Comparison of ENCODE assay signal across 9 cellular contexts in genomic region chr19:2721570-2722540, GRCh38. TPM values are rescaled to one million over a fixed set of nuclear protein-coding genes. Genes with fewer than 3 reads are reported as not detected.
DNase-seq lines count a peak whose midpoint lies in the region; ATAC-seq and TF ChIP-seq lines count a peak whose summit lies in the region.
"Had no signal": no experiment of that assay in that cellular context is flagged by ENCODE, and none has a peak within 500 bp of the region (broad histone marks: within the 10 kb centered on the region; RNA-seq: fewer than 3 reads in every experiment).

No MANE protein-coding gene starts in this region.

- H3K36me3 ChIP-seq in BJ (ENCODE audit: control insufficient read depth, insufficient read depth, low read length): no peaks in the 10 kb centered on the region
- H3K36me3 ChIP-seq in ectodermal cell (ENCODE audit: control insufficient read depth, insufficient read depth, low read length): no peaks in the 10 kb centered on the region
- H3K36me3 ChIP-seq in neural progenitor cell: no peaks in the 10 kb centered on the region

- no peaks in the 10 kb centered on the region for H3K79me2 ChIP-seq in neural progenitor cell (ENCODE audit: low read depth)

- POLR2A ChIA-PET in BJ (lab: Charles Lee): no interaction called here

- peaks cover 13% of the 10 kb centered on the region for H3K4me1 Mint-ChIP-seq in neural progenitor cell
- H3K4me1 Mint-ChIP-seq in activated CD8-positive, alpha-beta memory T cell treated with anti-CD3 and anti-CD28 coated beads, Interleukin-2, amount 10 ng/mL, durations not matched to agents 7 days and 5 days: no peaks in the 10 kb centered on the region

- in situ Hi-C loops in KBM-7 (cut with MboI; ENCODE audit: low pct_unique_long_range_greater_than_20kb, low sequenced_read_pairs) (no loop called here), G401 (cut with HindIII; ENCODE audit: low sequenced_read_pairs) (no loop called here)

- H3K4me3 Mint-ChIP-seq in neural progenitor cell: peak overlapping the region; percentile 87
- H3K4me3 Mint-ChIP-seq in activated CD8-positive, alpha-beta memory T cell treated with anti-CD3 and anti-CD28 coated beads, Interleukin-2, amount 10 ng/mL, durations not matched to agents 7 days and 5 days: no peak overlapping the region

- DNase-seq in BJ (ENCODE audit: low read depth) (no peak), HFF-Myc (ENCODE audit: extremely low read depth, low read depth) (no peak), neural progenitor cell (ENCODE audit: low spot score) (no peak), KBM-7 (no peak), G401 (ENCODE audit: low spot score) (no peak)
- no peak for DNase-seq in activated CD8-positive, alpha-beta memory T cell treated with anti-CD3 and anti-CD28 coated beads, Interleukin-2, amount 10 ng/mL, durations not matched to agents 7 days and 5 days
- no peak for DNase-seq in activated naive CD4-positive, alpha-beta T cell treated with anti-CD3 and anti-CD28 coated beads, Interleukin-2, amount 50 U/mL, for 72 hours (ENCODE audit: low spot score in 2 of 2)
- DNase-seq: activated naive CD4-positive, alpha-beta T cell had no signal

- 33 to 35% methylated on average over 39 of the region's 39 CpGs for WGBS in ectodermal cell, 2 experiments

- H3K4me3 ChIP-seq in BJ (ENCODE audit: low read depth, low read length) (peak overlapping the region; percentile 64), HFF-Myc (replicated peaks; ENCODE audit: low read depth, low read length) (peak overlapping the region; percentile 40), ectodermal cell (ENCODE audit: insufficient read depth, low read depth, low read length) (peak overlapping the region; percentile 38), neural progenitor cell (peak overlapping the region; percentile 57)

- ATAC-seq in activated CD8-positive, alpha-beta memory T cell treated with anti-CD3 and anti-CD28 coated beads, Interleukin-2, amount 10 ng/mL, durations not matched to agents 7 days and 5 days: no peak
- no peak for ATAC-seq in activated naive CD4-positive, alpha-beta T cell treated with anti-CD3 and anti-CD28 coated beads, Interleukin-2, amount 50 U/mL, for 72 hours

- peaks cover 20% of the 10 kb centered on the region for H3K27me3 Mint-ChIP-seq in neural progenitor cell (ENCODE audit: insufficient read depth, low read depth)
- H3K27me3 Mint-ChIP-seq in activated CD8-positive, alpha-beta memory T cell treated with anti-CD3 and anti-CD28 coated beads, Interleukin-2, amount 10 ng/mL, durations not matched to agents 7 days and 5 days: peaks cover 31% of the 10 kb centered on the region

- peaks cover 19% of the 10 kb centered on the region for H3K4me1 ChIP-seq in ectodermal cell (ENCODE audit: control insufficient read depth, insufficient read depth, low read length)
- peaks cover 15% of the 10 kb centered on the region for H3K4me1 ChIP-seq in neural progenitor cell

- no peak overlapping the region for H3K27ac ChIP-seq in ectodermal cell (ENCODE audit: insufficient read depth, low read depth, low read length, poor library complexity, severe bottlenecking)
- no peak overlapping the region for H3K27ac ChIP-seq in neural progenitor cell

- H3F3A ChIP-seq in neural progenitor cell (ENCODE audit: low read depth): peaks cover 21% of the 10 kb centered on the region

- peaks cover 5% of the 10 kb centered on the region for H3K36me3 Mint-ChIP-seq in neural progenitor cell
- no peaks in the 10 kb centered on the region for H3K36me3 Mint-ChIP-seq in activated CD8-positive, alpha-beta memory T cell treated with anti-CD3 and anti-CD28 coated beads, Interleukin-2, amount 10 ng/mL, durations not matched to agents 7 days and 5 days
- no peaks in the 10 kb centered on the region for H3K36me3 Mint-ChIP-seq in activated naive CD4-positive, alpha-beta T cell treated with anti-CD3 and anti-CD28 coated beads, Interleukin-2, amount 50 U/mL, for 72 hours

- H4K20me1 ChIP-seq in neural progenitor cell (ENCODE audit: low read depth): peaks cover 23% of the 10 kb centered on the region

- TF ChIP-seq CTCF in BJ (IDR thresholded peaks at IDR 0.05; ENCODE audit: insufficient read depth, low read depth, low read length) (no peak), HFF-Myc (IDR thresholded peaks at IDR 0.05; ENCODE audit: low read depth, low read length, missing control alignments) (no peak), neural progenitor cell (IDR thresholded peaks at IDR 0.05) (no peak)

- no peak overlapping the region for H3K9ac ChIP-seq in neural progenitor cell

- no peaks in the 10 kb centered on the region for H3K9me3 ChIP-seq in ectodermal cell (ENCODE audit: control insufficient read depth, low read length)
- no peaks in the 10 kb centered on the region for H3K9me3 ChIP-seq in neural progenitor cell (ENCODE audit: low read depth)

- H2AFZ ChIP-seq in neural progenitor cell (replicated peaks): no peak overlapping the region

- CTCF ChIA-PET in BJ (lab: Yijun Ruan, JAX): interaction anchor here (2.4 kb wide), 1 partner anchor 73 kb away, joined by 15 read pairs; no protein-coding TSS in a partner anchor
- CTCF ChIA-PET in activated CD8-positive, alpha-beta memory T cell treated with anti-CD3 and anti-CD28 coated beads, Interleukin-2, amount 10 ng/mL, durations not matched to agents 7 days and 5 days (lab: Charles Lee): interaction anchor here (0.7 to 1.0 kb wide), 2 partner anchors 28 to 73 kb away, joined by 3 read pairs; no protein-coding TSS in a partner anchor

- peak overlapping the region; percentile 93 for H3K4me2 ChIP-seq in neural progenitor cell

- H3K27ac Mint-ChIP-seq in neural progenitor cell: peak overlapping the region; percentile 63
- no peak overlapping the region for H3K27ac Mint-ChIP-seq in activated CD8-positive, alpha-beta memory T cell treated with anti-CD3 and anti-CD28 coated beads, Interleukin-2, amount 10 ng/mL, durations not matched to agents 7 days and 5 days
- no peak overlapping the region for H3K27ac Mint-ChIP-seq in activated naive CD4-positive, alpha-beta T cell treated with anti-CD3 and anti-CD28 coated beads, Interleukin-2, amount 50 U/mL, for 72 hours

- H3K9me3 Mint-ChIP-seq in neural progenitor cell: no peaks in the 10 kb centered on the region
- H3K9me3 Mint-ChIP-seq in activated CD8-positive, alpha-beta memory T cell treated with anti-CD3 and anti-CD28 coated beads, Interleukin-2, amount 10 ng/mL, durations not matched to agents 7 days and 5 days (ENCODE audit: low read depth): no peaks in the 10 kb centered on the region
- H3K9me3 Mint-ChIP-seq in activated naive CD4-positive, alpha-beta T cell treated with anti-CD3 and anti-CD28 coated beads, Interleukin-2, amount 50 U/mL, for 72 hours: no peaks in the 10 kb centered on the region

- H3K27me3 ChIP-seq in BJ (ENCODE audit: control insufficient read depth, insufficient read depth, low read length): peaks cover 4% of the 10 kb centered on the region; the same call in 1 of the 2 replicates
- H3K27me3 ChIP-seq in ectodermal cell (ENCODE audit: control insufficient read depth, insufficient read depth, low read length, poor library complexity, severe bottlenecking): peaks cover 38% of the 10 kb centered on the region
- H3K27me3 ChIP-seq in neural progenitor cell: peaks cover 51% of the 10 kb centered on the region

RNA-seq across cellular contexts. Expression of gene DIRAS1, which starts 0.7 kb away (rescaled TPM):
- polyA plus RNA-seq in BJ (2011; rRNA removed): 11.1 and 21.4 TPM in 2 replicates
- polyA minus RNA-seq in BJ (2011; rRNA and poly(A)+ RNA removed): 7.6 and 12.9 TPM in 2 replicates
- 6.1 TPM for polyA plus RNA-seq in ectodermal cell (2013, experiment 1 of 4)
- polyA plus RNA-seq in ectodermal cell (2013, experiment 2 of 4): 6.2 TPM
- 6.2 TPM for polyA plus RNA-seq in ectodermal cell (2013, experiment 3 of 4)
- polyA plus RNA-seq in ectodermal cell (2013, experiment 4 of 4): 5.2 TPM
- 2.7 and 4.2 TPM in 2 replicates for total RNA-seq in neural progenitor cell (ENCODE audit: low replicate concordance)
- not detected for total RNA-seq in activated CD8-positive, alpha-beta memory T cell treated with anti-CD3 and anti-CD28 coated beads, Interleukin-2, amount 10 ng/mL, durations not matched to agents 7 days and 5 days
- 13.5 and 13.7 TPM in 2 replicates for total RNA-seq in G401 (2014; rRNA removed; shearing (Covaris generic))
- under 1 TPM; 0.11 to 0.72 TPM for total RNA-seq in activated naive CD4-positive, alpha-beta T cell treated with anti-CD3 and anti-CD28 coated beads, Interleukin-2, amount 50 U/mL, for 72 hours

RNA-seq across cellular contexts. Expression of gene SLC39A3, which starts 18.0 kb away (rescaled TPM):
- 51.7 and 67.9 TPM in 2 replicates for polyA plus RNA-seq in BJ (2011; rRNA removed)
- polyA minus RNA-seq in BJ (2011; rRNA and poly(A)+ RNA removed): 19.2 and 36.4 TPM in 2 replicates
- 27.5 TPM for polyA plus RNA-seq in ectodermal cell (2013, experiment 1 of 4)
- 30.5 TPM for polyA plus RNA-seq in ectodermal cell (2013, experiment 2 of 4)
- 23.1 TPM for polyA plus RNA-seq in ectodermal cell (2013, experiment 3 of 4)
- polyA plus RNA-seq in ectodermal cell (2013, experiment 4 of 4): 22.1 TPM
- 6.1 and 28.5 TPM in 2 replicates for total RNA-seq in neural progenitor cell (ENCODE audit: low replicate concordance)
- 10 to 100 TPM; 36.9 to 41.3 TPM for total RNA-seq in activated CD8-positive, alpha-beta memory T cell treated with anti-CD3 and anti-CD28 coated beads, Interleukin-2, amount 10 ng/mL, durations not matched to agents 7 days and 5 days
- total RNA-seq in G401 (2014; rRNA removed; shearing (Covaris generic)): 61.7 and 90.3 TPM in 2 replicates
- 10 to 100 TPM; 24.8 to 27.3 TPM for total RNA-seq in activated naive CD4-positive, alpha-beta T cell treated with anti-CD3 and anti-CD28 coated beads, Interleukin-2, amount 50 U/mL, for 72 hours

RNA-seq across cellular contexts. Expression of gene GNG7, which starts 19.4 kb away (rescaled TPM):
- 0.20 and 0.22 TPM in 2 replicates for polyA plus RNA-seq in BJ (2011; rRNA removed)
- polyA minus RNA-seq in BJ (2011; rRNA and poly(A)+ RNA removed): 0.10 and 0.14 TPM in 2 replicates
- 10.6 TPM for polyA plus RNA-seq in ectodermal cell (2013, experiment 1 of 4)
- 11.1 TPM for polyA plus RNA-seq in ectodermal cell (2013, experiment 2 of 4)
- 8.1 TPM for polyA plus RNA-seq in ectodermal cell (2013, experiment 3 of 4)
- polyA plus RNA-seq in ectodermal cell (2013, experiment 4 of 4): 7.9 TPM
- 7.0 and 9.6 TPM in 2 replicates for total RNA-seq in neural progenitor cell (ENCODE audit: low replicate concordance)
- total RNA-seq in activated CD8-positive, alpha-beta memory T cell treated with anti-CD3 and anti-CD28 coated beads, Interleukin-2, amount 10 ng/mL, durations not matched to agents 7 days and 5 days: not detected
- total RNA-seq in G401 (2014; rRNA removed; shearing (Covaris generic)): 7.3 and 9.2 TPM in 2 replicates
- total RNA-seq in activated naive CD4-positive, alpha-beta T cell treated with anti-CD3 and anti-CD28 coated beads, Interleukin-2, amount 50 U/mL, for 72 hours: under 1 TPM; 0.30 to 0.84 TPM
